ENCODE assay signal across 11 cellular contexts in genomic region chr3:59388555-59389280, GRCh38.
DNase-seq lines count a peak whose midpoint lies in the region; ATAC-seq, FAIRE-seq and TF ChIP-seq lines count a peak whose summit lies in the region.
"Had no signal": no experiment of that assay in that cellular context is flagged by ENCODE, and none has a peak within 500 bp of the region (broad histone marks: within the 10 kb centered on the region; RNA-seq: fewer than 3 reads in every experiment).

No MANE protein-coding gene starts in this region.

- no peaks in the 10 kb centered on the region for H3K27me3 ChIP-seq in spleen (replicated peaks in 1 of 7)
- H3K27me3 ChIP-seq: BE2C, tibial nerve had no signal

- WGBS in spleen, 5 donors = 67 to 77% (median 73%) methylated on average over 3 of the region's 3 CpGs

- H3K36me3 Mint-ChIP-seq in activated naive CD4-positive, alpha-beta T cell treated with anti-CD3 and anti-CD28 coated beads, Interleukin-2, amount 10 ng/mL, durations not matched to agents 7 days and 5 days = peaks cover 7% of the 10 kb centered on the region
- no peaks in the 10 kb centered on the region for H3K36me3 Mint-ChIP-seq in stimulated activated memory B cell treated with anti-CD40 and anti-IgM and Interleukin-4, amounts not matched to agents 10 μg/mL and 1 μg/mL and 100 μg/mL, for 72 hours
- H3K36me3 Mint-ChIP-seq: WTC11 had no signal

- peaks cover 2% of the 10 kb centered on the region for H3K9me3 Mint-ChIP-seq in activated naive CD4-positive, alpha-beta T cell treated with anti-CD3 and anti-CD28 coated beads, Interleukin-2, amount 10 ng/mL, durations not matched to agents 7 days and 5 days
- H3K9me3 Mint-ChIP-seq in stimulated activated memory B cell treated with anti-CD40 and anti-IgM and Interleukin-4, amounts not matched to agents 10 μg/mL and 1 μg/mL and 100 μg/mL, for 72 hours = no peaks in the 10 kb centered on the region

- no peak for TF ChIP-seq POLR2A in spleen (IDR thresholded peaks at IDR 0.05)

- H3K27me3 Mint-ChIP-seq in activated naive CD4-positive, alpha-beta T cell treated with anti-CD3 and anti-CD28 coated beads, Interleukin-2, amount 10 ng/mL, durations not matched to agents 7 days and 5 days = no peaks in the 10 kb centered on the region
- no peaks in the 10 kb centered on the region for H3K27me3 Mint-ChIP-seq in stimulated activated memory B cell treated with anti-CD40 and anti-IgM and Interleukin-4, amounts not matched to agents 10 μg/mL and 1 μg/mL and 100 μg/mL, for 72 hours

- H3K4me3 Mint-ChIP-seq in activated naive CD4-positive, alpha-beta T cell treated with anti-CD3 and anti-CD28 coated beads, Interleukin-2, amount 10 ng/mL, durations not matched to agents 7 days and 5 days = no peak overlapping the region
- peak overlapping the region; percentile 31 for H3K4me3 Mint-ChIP-seq in stimulated activated memory B cell treated with anti-CD40 and anti-IgM and Interleukin-4, amounts not matched to agents 10 μg/mL and 1 μg/mL and 100 μg/mL, for 72 hours
- H3K4me3 Mint-ChIP-seq: WTC11 had no signal

- H3K4me3 ChIP-seq in spleen = no peak overlapping the region
- H3K4me3 ChIP-seq: tibial nerve had no signal

- H3K27ac ChIP-seq in spleen = peak overlapping the region in 1 of 8 donors; percentile 16
- H3K27ac ChIP-seq: tibial nerve had no signal

- TF ChIP-seq CTCF in spleen (IDR thresholded peaks at IDR 0.05 in 8 of 11, conservative IDR thresholded peaks at IDR 0.05 in 3 of 11) = no peak

- no peak for DNase-seq in activated naive CD4-positive, alpha-beta T cell treated with anti-CD3 and anti-CD28 coated beads, Interleukin-2, amount 10 ng/mL, durations not matched to agents 7 days and 5 days
- no peak for DNase-seq in activated naive CD4-positive, alpha-beta T cell treated with anti-CD3 and anti-CD28 coated beads, Interleukin-2, amount 50 U/mL, for 16 hours
- DNase-seq in RCC 7860 (ENCODE audit: low spot score) (peak; percentile 30), DMS 273 (lab: John Stamatoyannopoulos, UW; ENCODE audit: unreplicated experiment) (no peak), spleen (no peak), NCI-H446 treated with DMSO at 0.1 percent for 48 hours (lab: John Stamatoyannopoulos, UW) (no peak)
- DNase-seq: BE2C had no signal

- H3K4me1 ChIP-seq in spleen = peaks cover 0 to 15% (median 7%) of the 10 kb centered on the region in 6 donors
- H3K4me1 ChIP-seq: BE2C, tibial nerve had no signal

- peaks cover 48% of the 10 kb centered on the region for H3K4me1 Mint-ChIP-seq in activated naive CD4-positive, alpha-beta T cell treated with anti-CD3 and anti-CD28 coated beads, Interleukin-2, amount 10 ng/mL, durations not matched to agents 7 days and 5 days
- H3K4me1 Mint-ChIP-seq in stimulated activated memory B cell treated with anti-CD40 and anti-IgM and Interleukin-4, amounts not matched to agents 10 μg/mL and 1 μg/mL and 100 μg/mL, for 72 hours = peaks cover 50% of the 10 kb centered on the region

- intact Hi-C loops in spleen (cut with DNase I; ENCODE audit: low total_unique reads) = no loop called here

- peak overlapping the region; percentile 86 for H3K27ac Mint-ChIP-seq in activated naive CD4-positive, alpha-beta T cell treated with anti-CD3 and anti-CD28 coated beads, Interleukin-2, amount 10 ng/mL, durations not matched to agents 7 days and 5 days
- H3K27ac Mint-ChIP-seq in stimulated activated memory B cell treated with anti-CD40 and anti-IgM and Interleukin-4, amounts not matched to agents 10 μg/mL and 1 μg/mL and 100 μg/mL, for 72 hours = peak overlapping the region; percentile 89
- H3K27ac Mint-ChIP-seq: WTC11 had no signal

- no peak for FAIRE-seq in RCC 7860 (lab: Jason Lieb, UNC)

- H3K9me3 ChIP-seq in spleen = no peaks in the 10 kb centered on the region
- H3K9me3 ChIP-seq: BE2C, tibial nerve had no signal

- CTCF ChIA-PET in activated naive CD4-positive, alpha-beta T cell treated with anti-CD3 and anti-CD28 coated beads, Interleukin-2, amount 10 ng/mL, durations not matched to agents 7 days and 5 days (lab: Charles Lee) = no interaction called here

- no peaks in the 10 kb centered on the region for H3K36me3 ChIP-seq in spleen
- H3K36me3 ChIP-seq: BE2C, tibial nerve had no signal

- peak; percentile 64 for ATAC-seq in HG02798 (IDR thresholded peaks at IDR 0.05; ENCODE audit: poor library complexity, unreplicated experiment)
- peak; percentile 85 for ATAC-seq in stimulated activated memory B cell treated with anti-CD40 and anti-IgM and Interleukin-4, amounts not matched to agents 10 μg/mL and 1 μg/mL and 100 μg/mL, for 72 hours
- ATAC-seq: WTC11 had no signal
